ENCODE assay signal across 17 cellular contexts in the genomic region with DNA sequence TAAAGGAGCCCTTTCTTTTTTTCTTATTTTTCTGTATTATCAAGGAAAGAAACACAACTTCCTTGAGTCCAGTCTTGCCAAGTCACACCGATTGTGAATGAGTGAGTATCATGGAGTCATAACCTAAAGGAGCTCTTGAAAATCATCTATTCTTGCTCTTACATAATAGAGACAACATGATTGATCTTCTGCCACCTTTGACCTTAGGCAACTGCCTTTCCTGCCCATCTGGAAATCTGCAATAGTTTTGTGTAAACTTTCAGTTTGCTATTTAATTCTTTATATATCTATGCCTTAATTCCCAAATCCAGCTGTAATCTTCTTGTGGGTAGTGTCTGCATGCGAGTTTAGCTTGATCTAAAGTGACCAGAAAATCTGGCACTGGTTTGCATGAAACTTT.
"Had no signal": no experiment of that assay in that cellular context is flagged by ENCODE, and none has a peak within 500 bp of the region (broad histone marks: within the 10 kb centered on the region; RNA-seq: fewer than 3 reads in every experiment).

No MANE protein-coding gene starts in this region.

- H3K27ac ChIP-seq: left ventricle myocardium inferior, neutrophil, suprapubic skin, thyroid gland had no signal

- H3K9me3 Mint-ChIP-seq: effector memory CD8-positive, alpha-beta T cell; stimulated activated effector memory CD8-positive, alpha-beta T cell treated with anti-CD3 and anti-CD28 coated beads, Interleukin-12 subunit alpha, Interleukin-12 subunit beta, amount 100 ng/mL, for 72 hours; type B pancreatic cell had no signal

- H3K4me3 Mint-ChIP-seq: dendritic cell treated with granulocyte-macrophage colony-stimulating factor and Interleukin-4, amounts not matched to agents 40 ng/mL and 50 ng/mL, for 4 days; effector memory CD8-positive, alpha-beta T cell; naive thymus-derived CD4-positive, alpha-beta T cell; stimulated activated effector memory CD8-positive, alpha-beta T cell treated with anti-CD3 and anti-CD28 coated beads, Interleukin-12 subunit alpha, Interleukin-12 subunit beta, amount 100 ng/mL, for 72 hours; type B pancreatic cell had no signal

- H3K9me3 ChIP-seq: left ventricle myocardium inferior, neutrophil, suprapubic skin, thyroid gland had no signal

- H3K27me3 ChIP-seq: neutrophil, suprapubic skin, thyroid gland had no signal

- DNase-seq: cerebellar nuclear complex; effector memory CD8-positive, alpha-beta T cell; islet precursor cell; left ventricle myocardium inferior; mesendoderm; naive thymus-derived CD4-positive, alpha-beta T cell; posterior cingulate gyrus; stimulated activated CD4-positive, alpha-beta T cell treated with anti-CD3 and anti-CD28 coated beads, Interleukin-4, amount 100 ng/mL, for 1 hour; stimulated activated CD8-positive, alpha-beta memory T cell treated with anti-CD3 and anti-CD28 coated beads, Interleukin-4, amount 100 ng/mL, for 48 hours; stimulated activated naive CD8-positive, alpha-beta T cell treated with anti-CD3 and anti-CD28 coated beads, Interleukin-15, Interleukin-2, amounts not matched to agents 100 U/mL and 50 U/mL, for 24 hours; thyroid gland had no signal

- H3K36me3 ChIP-seq: left ventricle myocardium inferior, neutrophil, suprapubic skin, thyroid gland had no signal

- H3K4me3 ChIP-seq: left ventricle myocardium inferior, lung, suprapubic skin, thyroid gland had no signal

- H3K27me3 Mint-ChIP-seq: type B pancreatic cell had no signal

- H3K4me1 Mint-ChIP-seq: naive thymus-derived CD4-positive, alpha-beta T cell; stimulated activated effector memory CD8-positive, alpha-beta T cell treated with anti-CD3 and anti-CD28 coated beads, Interleukin-12 subunit alpha, Interleukin-12 subunit beta, amount 100 ng/mL, for 72 hours had no signal

- H3K27ac Mint-ChIP-seq: dendritic cell treated with granulocyte-macrophage colony-stimulating factor and Interleukin-4, amounts not matched to agents 40 ng/mL and 50 ng/mL, for 4 days; effector memory CD8-positive, alpha-beta T cell; naive thymus-derived CD4-positive, alpha-beta T cell; stimulated activated effector memory CD8-positive, alpha-beta T cell treated with anti-CD3 and anti-CD28 coated beads, Interleukin-12 subunit alpha, Interleukin-12 subunit beta, amount 100 ng/mL, for 72 hours; type B pancreatic cell had no signal

- H3K36me3 Mint-ChIP-seq: naive thymus-derived CD4-positive, alpha-beta T cell; stimulated activated effector memory CD8-positive, alpha-beta T cell treated with anti-CD3 and anti-CD28 coated beads, Interleukin-12 subunit alpha, Interleukin-12 subunit beta, amount 100 ng/mL, for 72 hours; type B pancreatic cell had no signal

- H3K4me1 ChIP-seq: left ventricle myocardium inferior, thyroid gland had no signal
